In the genomic region with DNA sequence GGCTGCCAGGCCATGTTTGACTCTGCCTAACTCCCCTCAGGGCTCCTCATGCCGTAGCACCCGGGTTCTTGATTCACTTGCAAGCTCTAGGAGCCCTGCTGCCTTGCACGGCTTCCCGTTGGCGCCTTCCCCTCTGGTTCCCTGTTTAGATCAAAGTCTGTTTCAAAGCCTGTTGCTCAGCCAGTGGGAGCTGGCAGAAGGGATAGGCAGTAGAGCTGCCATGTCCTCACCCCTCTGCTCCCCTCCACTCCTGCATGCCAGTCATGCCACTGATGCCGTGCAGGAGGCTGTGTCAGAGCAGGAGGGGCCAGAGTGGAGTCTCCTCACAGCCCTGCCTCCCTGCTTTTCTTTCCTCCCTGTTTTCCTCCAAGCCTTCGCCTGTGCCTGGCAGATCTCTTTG, we compare ENCODE assay signal across 1 cellular context.
TF ChIP-seq lines count a peak whose summit lies in the region.

No MANE protein-coding gene starts in this region.

TF ChIP-seq in WTC11, 78 proteins besides CTCF, POLR2A, EP300 and RAD21 (continued from another document):
- no peak for TF ChIP-seq ELF4 (CRISPR knock-in tag; IDR thresholded peaks at IDR 0.05; ENCODE audit: low read depth)
- TF ChIP-seq ZNF317 (CRISPR knock-in tag; IDR thresholded peaks at IDR 0.05; ENCODE audit: borderline replicate concordance, low read depth), result no peak
- TF ChIP-seq EMX1 (CRISPR knock-in tag; IDR thresholded peaks at IDR 0.05), result no peak
- TF ChIP-seq, protein P1, sequence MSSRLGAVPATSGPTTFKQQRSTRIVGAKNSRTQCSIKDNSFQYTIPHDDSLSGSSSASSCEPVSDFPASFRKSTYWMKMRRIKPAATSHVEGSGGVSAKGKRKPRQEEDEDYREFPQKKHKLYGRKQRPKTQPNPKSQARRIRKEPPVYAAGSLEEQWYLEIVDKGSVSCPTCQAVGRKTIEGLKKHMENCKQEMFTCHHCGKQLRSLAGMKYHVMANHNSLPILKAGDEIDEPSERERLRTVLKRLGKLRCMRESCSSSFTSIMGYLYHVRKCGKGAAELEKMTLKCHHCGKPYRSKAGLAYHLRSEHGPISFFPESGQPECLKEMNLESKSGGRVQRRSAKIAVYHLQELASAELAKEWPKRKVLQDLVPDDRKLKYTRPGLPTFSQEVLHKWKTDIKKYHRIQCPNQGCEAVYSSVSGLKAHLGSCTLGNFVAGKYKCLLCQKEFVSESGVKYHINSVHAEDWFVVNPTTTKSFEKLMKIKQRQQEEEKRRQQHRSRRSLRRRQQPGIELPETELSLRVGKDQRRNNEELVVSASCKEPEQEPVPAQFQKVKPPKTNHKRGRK (CRISPR knock-in tag; IDR thresholded peaks at IDR 0.05; ENCODE audit: borderline replicate concordance), result no peak
